In the genomic region with DNA sequence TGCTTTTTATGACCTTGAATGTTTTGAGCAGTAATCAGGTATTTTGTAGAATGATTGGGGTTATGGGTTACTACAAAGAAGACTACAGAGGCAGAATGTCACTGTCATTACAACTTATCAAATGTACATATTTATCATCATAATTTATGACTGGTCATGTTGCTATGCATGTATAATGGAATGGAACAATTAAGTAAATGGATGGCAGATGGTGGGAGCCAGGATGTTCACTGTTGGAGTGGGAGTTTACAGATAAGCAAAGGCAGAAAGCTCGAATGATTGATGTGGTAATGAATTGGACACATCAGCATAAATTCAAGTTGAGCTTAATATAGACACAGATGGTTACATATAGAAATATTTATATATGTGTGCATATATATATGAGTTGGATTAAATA, we compare ENCODE assay signal across 21 cellular contexts.
"Had no signal": no experiment of that assay in that cellular context is flagged by ENCODE, and none has a peak within 500 bp of the region (broad histone marks: within the 10 kb centered on the region; RNA-seq: fewer than 3 reads in every experiment).

No MANE protein-coding gene starts in this region.

- H3K36me3 ChIP-seq: adrenal gland, ascending aorta, brain microvascular endothelial cell, gastrocnemius medialis, heart left ventricle, thoracic aorta, vagina had no signal

- H3K4me1 ChIP-seq: adrenal gland, ascending aorta, gastrocnemius medialis, heart left ventricle, vagina had no signal

- H3K9me3 ChIP-seq: adrenal gland, ascending aorta, gastrocnemius medialis, heart left ventricle, thoracic aorta, vagina had no signal

- H3K27ac ChIP-seq: adrenal gland, ascending aorta, brain microvascular endothelial cell, gastrocnemius medialis, heart left ventricle, thoracic aorta, vagina had no signal

- DNase-seq: activated CD8-positive, alpha-beta memory T cell treated with anti-CD3 and anti-CD28 coated beads for 24 hours; activated CD8-positive, alpha-beta memory T cell treated with anti-CD3 and anti-CD28 coated beads, Interleukin-2, amount 50 U/mL, for 4 hours; activated naive CD4-positive, alpha-beta T cell; activated T-cell treated with anti-CD3 and anti-CD28 coated beads, Interleukin-2, amount 50 U/mL, for 24 hours; adrenal gland; brain microvascular endothelial cell; caudate nucleus; dermis blood vessel endothelial cell; effector memory CD4-positive, alpha-beta T cell; gastrocnemius medialis; heart left ventricle; left ventricle myocardium superior; mammary epithelial cell; stimulated activated CD4-positive, alpha-beta T cell treated with anti-CD3 and anti-CD28 coated beads, Interleukin-4, amount 100 ng/mL, for 24 hours; stimulated activated naive CD4-positive, alpha-beta T cell treated with Interleukin-2 at 50 U/mL for 16 hours had no signal

- ATAC-seq: activated T-helper 17 cell treated with anti-CD3 and anti-CD28 coated beads, Interleukin-2, amount 50 U/mL, for 72 hours; gastrocnemius medialis; heart left ventricle; left ventricle myocardium superior; natural killer cell treated with Interleukin-12 subunit alpha and Interleukin-12 subunit beta and Interleukin-15 and Interleukin-18, amount 100 ng/mL, for 72 hours; WTC11 had no signal

- H3K4me3 ChIP-seq: adrenal gland, ascending aorta, gastrocnemius medialis, heart left ventricle, thoracic aorta, vagina had no signal

- H3K27me3 ChIP-seq: adrenal gland, ascending aorta, brain microvascular endothelial cell, gastrocnemius medialis, heart left ventricle, vagina had no signal
